In genomic region chr3:43161684-43162512, GRCh38 we compare ENCODE assay signal across 8 cellular contexts. TPM values are rescaled to one million over a fixed set of nuclear protein-coding genes. Genes with fewer than 3 reads are reported as not detected.
DNase-seq lines count a peak whose midpoint lies in the region; ATAC-seq and TF ChIP-seq lines count a peak whose summit lies in the region.

No MANE protein-coding gene starts in this region.

- no peak overlapping the region for H3K27ac ChIP-seq in esophagus muscularis mucosa (replicated peaks in 1 of 4)

- H3K4me1 Mint-ChIP-seq in osteocyte (ENCODE audit: unreplicated experiment), result peaks cover 14% of the 10 kb centered on the region

- TF ChIP-seq EP300 in esophagus muscularis mucosa (IDR thresholded peaks at IDR 0.05), result no peak

- peaks cover 6% of the 10 kb centered on the region for H3K36me3 Mint-ChIP-seq in osteocyte (ENCODE audit: unreplicated experiment)

- TF ChIP-seq POLR2A in esophagus muscularis mucosa (IDR thresholded peaks at IDR 0.05; ENCODE audit: low read depth), result no peak

- H3K9me3 ChIP-seq in esophagus muscularis mucosa, result peaks cover 0 to 13% (median 0%) of the 10 kb centered on the region in 4 donors

- in situ Hi-C loops in GM13977 (cut with MboI; ENCODE audit: low pct_unique_long_range_greater_than_20kb, low sequenced_read_pairs, unreplicated experiment), result no loop called here

- intact Hi-C loops in esophagus muscularis mucosa (cut with DNase I), result loop anchor here (2.0 to 10.0 kb wide), 2 partner anchors 123 to 341 kb away; partner anchors contain the start of gene SNRK

- WGBS in esophagus muscularis mucosa, result 36% methylated on average over 9 of the region's 9 CpGs

- H3K27me3 Mint-ChIP-seq in osteocyte (ENCODE audit: unreplicated experiment), result peaks cover 3% of the 10 kb centered on the region

- H3K27me3 ChIP-seq in esophagus muscularis mucosa, result no peaks in the 10 kb centered on the region

- no peak overlapping the region for H3K4me3 Mint-ChIP-seq in osteocyte (ENCODE audit: unreplicated experiment)

- peaks cover 5 to 13% (median 9%) of the 10 kb centered on the region in 4 donors for H3K4me1 ChIP-seq in esophagus muscularis mucosa

- peaks cover 12% of the 10 kb centered on the region for H3K9me3 Mint-ChIP-seq in osteocyte (ENCODE audit: unreplicated experiment)

- DNase-seq in A172 (ENCODE audit: low spot score) (peak; percentile 36), GM13977 (ENCODE audit: low spot score) (peak; percentile 25), SW480 (ENCODE audit: low spot score) (peak; percentile 42), esophagus muscularis mucosa (ENCODE audit: extremely low spot score) (peak; percentile 88), osteocyte (ENCODE audit: extremely low spot score, unreplicated experiment) (peak; percentile 53), DMS153 treated with DMSO at 0.1 percent for 48 hours (lab: John Stamatoyannopoulos, UW; ENCODE audit: unreplicated experiment) (no peak)

- TF ChIP-seq CTCF in GM13977 (IDR thresholded peaks at IDR 0.05; ENCODE audit: extremely low read depth, insufficient read depth, missing control alignments) (peak; percentile 33), esophagus muscularis mucosa (IDR thresholded peaks at IDR 0.05) (peak; percentile 36 to 50 (median 43)), osteocyte (IDR thresholded peaks at IDR 0.05) (peak; percentile 67)

- no peak for ATAC-seq in HG03196 (IDR thresholded peaks at IDR 0.05; ENCODE audit: unreplicated experiment)
- no peak for ATAC-seq in GM21360 (IDR thresholded peaks at IDR 0.05; ENCODE audit: unreplicated experiment)

- peak overlapping the region; percentile 35 for H3K27ac Mint-ChIP-seq in osteocyte (ENCODE audit: unreplicated experiment)

- H3K36me3 ChIP-seq in esophagus muscularis mucosa, result no peaks in the 10 kb centered on the region

- no peak overlapping the region for H3K4me3 ChIP-seq in esophagus muscularis mucosa

RNA-seq across cellular contexts. Expression of gene POMGNT2, which starts 56.0 kb away (rescaled TPM):
- 20.2 and 25.7 TPM in 2 replicates for total RNA-seq in A172 (2014; rRNA removed; shearing (Covaris generic))
- total RNA-seq in esophagus muscularis mucosa (10 to 100 TPM; 22.4 to 39.6 (median 31.1) TPM), osteocyte (16.1 and 18.5 TPM in 2 replicates)
